11 cellular contexts compared by ENCODE assay signal in the genomic region with DNA sequence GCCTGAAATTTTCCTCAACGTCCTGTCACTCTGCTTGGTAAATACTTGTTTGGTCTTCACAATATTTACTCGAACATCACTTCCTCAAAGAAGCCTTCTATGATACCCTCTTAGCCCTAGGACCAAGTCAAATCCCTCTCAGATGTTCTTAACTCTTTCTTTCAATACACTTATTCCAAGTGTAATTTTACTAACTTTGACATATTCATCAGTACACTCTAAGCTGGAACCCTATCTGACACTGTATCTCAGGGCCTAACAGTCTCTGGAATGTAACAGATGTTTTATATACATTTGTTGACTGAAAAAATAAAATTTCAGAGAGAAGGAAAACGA. TPM values are rescaled to one million over a fixed set of nuclear protein-coding genes. Genes with fewer than 3 reads are reported as not detected.
DNase-seq lines count a peak whose midpoint lies in the region; ATAC-seq and TF ChIP-seq lines count a peak whose summit lies in the region.
"Had no signal": no experiment of that assay in that cellular context is flagged by ENCODE, and none has a peak within 500 bp of the region (broad histone marks: within the 10 kb centered on the region; RNA-seq: fewer than 3 reads in every experiment).

No MANE protein-coding gene starts in this region.

- H3K4me2 ChIP-seq in OCI-LY7 (ENCODE audit: low read length) (peak overlapping the region; percentile 50), smooth muscle cell (peak overlapping the region; percentile 36)

- peaks cover 24 to 34% of the 10 kb centered on the region in 2 donors for H3K4me1 Mint-ChIP-seq in immature natural killer cell

- no peaks in the 10 kb centered on the region for H3K27me3 ChIP-seq in smooth muscle cell (ENCODE audit: low read depth)

- H3K4me3 Mint-ChIP-seq in immature natural killer cell, result peak overlapping the region in 4 of 5 donors; percentile 4 to 52 (median 20)

- ATAC-seq in GM18870 (IDR thresholded peaks at IDR 0.05; ENCODE audit: unreplicated experiment) (peak; percentile 6), HG02678 (IDR thresholded peaks at IDR 0.05; ENCODE audit: unreplicated experiment) (no peak), GM21367 (IDR thresholded peaks at IDR 0.05; ENCODE audit: unreplicated experiment) (no peak)

- H3K79me2 ChIP-seq in OCI-LY7 (ENCODE audit: insufficient read depth, low read depth, low read length) (no peaks in the 10 kb centered on the region), smooth muscle cell (ENCODE audit: low read depth) (peaks cover 47% of the 10 kb centered on the region)

- H3K27ac ChIP-seq in OCI-LY7 (ENCODE audit: low read depth, low read length, poor library complexity, severe bottlenecking), result no peak overlapping the region
- H3K27ac ChIP-seq in smooth muscle cell (ENCODE audit: low read depth), result peak overlapping the region; percentile 73
- H3K27ac ChIP-seq: epithelial cell of prostate had no signal

- POLR2A ChIA-PET in OCI-LY7 (lab: Charles Lee), result no interaction called here

- H3K36me3 ChIP-seq in OCI-LY7 (ENCODE audit: insufficient read depth, low read length) (no peaks in the 10 kb centered on the region), smooth muscle cell (ENCODE audit: low read depth) (no peaks in the 10 kb centered on the region)

- intact Hi-C loops in OCI-LY7 (cut with micrococcal nuclease; ENCODE audit: unreplicated experiment), result no loop called here

- CTCF ChIA-PET in OCI-LY7 (lab: Charles Lee; ENCODE audit: unreplicated experiment), result no interaction called here

- WGBS in smooth muscle cell (ENCODE audit: low lambda C conversion rate), result 30% methylated on average over 3 of the region's 3 CpGs

- H3F3A ChIP-seq in smooth muscle cell (ENCODE audit: low read depth), result no peaks in the 10 kb centered on the region

- peak overlapping the region in 5 of 6 donors; percentile 51 to 75 (median 61) for H3K27ac Mint-ChIP-seq in immature natural killer cell

- H2AFZ ChIP-seq in OCI-LY7 (ENCODE audit: low read length), result no peak overlapping the region
- peak overlapping the region; percentile 7 for H2AFZ ChIP-seq in smooth muscle cell (ENCODE audit: low read depth)

- H3K9ac ChIP-seq in smooth muscle cell (ENCODE audit: low read depth), result peak overlapping the region; percentile 11

- peaks cover 0 to 3% (median 0%) of the 10 kb centered on the region in 6 donors for H3K9me3 Mint-ChIP-seq in immature natural killer cell

- H3K9me3 ChIP-seq in OCI-LY7 (ENCODE audit: low read length), result peaks cover 4% of the 10 kb centered on the region; the same call in 1 of the 2 replicates
- no peaks in the 10 kb centered on the region for H3K9me3 ChIP-seq in smooth muscle cell (replicated peaks; ENCODE audit: low read depth)

- no peaks in the 10 kb centered on the region for H4K20me1 ChIP-seq in OCI-LY7 (ENCODE audit: insufficient read depth, low read length)
- peaks cover 56% of the 10 kb centered on the region for H4K20me1 ChIP-seq in smooth muscle cell (ENCODE audit: low read depth)

- H3K4me1 ChIP-seq in OCI-LY7 (ENCODE audit: insufficient read depth, low read length, poor library complexity, severe bottlenecking) (peaks cover 27% of the 10 kb centered on the region), smooth muscle cell (ENCODE audit: low read depth) (peaks cover 30% of the 10 kb centered on the region)

- H3K9me2 ChIP-seq in OCI-LY7 (ENCODE audit: insufficient read depth, low read length), result no peaks in the 10 kb centered on the region

- no peak for DNase-seq in OCI-LY7 (ENCODE audit: low spot score)
- DNase-seq in immature natural killer cell, result no peak
- no peak for DNase-seq in smooth muscle cell (lab: John Stamatoyannopoulos, UW; ENCODE audit: unreplicated experiment)
- DNase-seq in NCI-H128 (lab: John Stamatoyannopoulos, UW; ENCODE audit: unreplicated experiment), result no peak
- no peak for DNase-seq in effector CD8-positive, alpha-beta T cell (lab: John Stamatoyannopoulos, UW)
- DNase-seq: activated gamma-delta T cell, kidney had no signal

- TF ChIP-seq CTCF in OCI-LY7 (conservative IDR thresholded peaks at IDR 0.05; ENCODE audit: low read length) (no peak), smooth muscle cell (IDR thresholded peaks at IDR 0.05; ENCODE audit: borderline replicate concordance, insufficient read depth, poor library complexity, severe bottlenecking) (no peak)

- peaks cover 0 to 3% (median 0%) of the 10 kb centered on the region in 3 donors for H3K27me3 Mint-ChIP-seq in immature natural killer cell (ENCODE audit: low read depth in 3 of 3)

- no peaks in the 10 kb centered on the region for H3K36me3 Mint-ChIP-seq in immature natural killer cell

- no TSS peak for BruUV-seq in OCI-LY7 (replicated peaks; lab: Mats Ljungman, UMichigan)

- no peak overlapping the region for H3K4me3 ChIP-seq in OCI-LY7 (ENCODE audit: low read depth, low read length, poor library complexity, severe bottlenecking)
- H3K4me3 ChIP-seq in smooth muscle cell, result no peak overlapping the region

RNA-seq across cellular contexts. Expression of a gene that starts 19.6 kb away (rescaled TPM):
- total RNA-seq in OCI-LY7 (2014; rRNA removed; shearing (Covaris generic)), result 9.2 and 11.4 TPM in 2 replicates
- total RNA-seq in OCI-LY7 (2022) (22.8 and 25.8 TPM in 2 replicates), smooth muscle cell (45.5 and 52.6 TPM in 2 replicates)
- polyA plus RNA-seq in immature natural killer cell (10 to 100 TPM; 22.0 to 22.7 (median 22.1) TPM), smooth muscle cell (119 and 126 TPM in 2 replicates)
